Comparison of ENCODE assay signal across 8 cellular contexts in the genomic region with DNA sequence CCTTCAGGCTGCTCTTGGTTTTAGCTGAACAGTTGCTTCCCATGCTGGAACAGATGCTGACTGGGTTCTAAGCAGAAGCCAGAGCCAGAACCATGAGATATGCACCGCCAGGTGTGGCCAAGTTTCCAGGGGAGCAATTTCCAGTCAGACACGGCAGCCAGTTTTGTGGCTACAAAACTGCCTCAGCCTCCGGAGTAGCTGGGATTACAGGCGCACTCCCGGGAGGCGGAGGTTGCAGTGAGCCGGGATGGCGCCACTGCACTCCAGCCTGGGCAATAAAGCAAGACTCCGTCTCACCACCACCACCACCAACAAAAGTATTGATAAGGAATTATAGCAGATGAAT. TPM values are rescaled to one million over a fixed set of nuclear protein-coding genes. Genes with fewer than 3 reads are reported as not detected.
DNase-seq lines count a peak whose midpoint lies in the region; ATAC-seq and TF ChIP-seq lines count a peak whose summit lies in the region.

No MANE protein-coding gene starts in this region.

- H3K9me3 Mint-ChIP-seq in T-cell = no peaks in the 10 kb centered on the region

- peak overlapping the region; percentile 94 to 99 (median 95) for H3K4me3 Mint-ChIP-seq in T-cell

- ATAC-seq in T-cell (replicated peaks in 1 of 4) = no peak
- no peak for ATAC-seq in HG02840 (IDR thresholded peaks at IDR 0.05; ENCODE audit: low FRiP score, unreplicated experiment)

- POLR2A ChIA-PET in T-cell (lab: Charles Lee) = interaction anchor here in 1 of 2 donors (0.6 kb wide), 1 partner anchor 12 kb away, joined by 5 read pairs; no protein-coding TSS in a partner anchor

- H3K27me3 Mint-ChIP-seq in T-cell = no peaks in the 10 kb centered on the region

- peak; percentile 58 for DNase-seq in ACHN
- DNase-seq in GM12864 (ENCODE audit: low read depth) = no peak
- DNase-seq in T-cell = peak in 1 of 34 experiments; percentile 1
- DNase-seq in foreskin fibroblast = peak in 1 of 2 donors; percentile 37
- DNase-seq in posterior cingulate gyrus = peak in 8 of 10 donors; percentile 16 to 91 (median 46)
- no peak for DNase-seq in NCI-H1436 (lab: John Stamatoyannopoulos, UW)
- DNase-seq in GM13976 (ENCODE audit: low spot score) = no peak

- no peaks in the 10 kb centered on the region for H3K36me3 Mint-ChIP-seq in T-cell

- H3K27ac Mint-ChIP-seq in T-cell = peak overlapping the region; percentile 93

- CTCF ChIA-PET in T-cell (lab: Charles Lee) = interaction anchor here in 1 of 2 donors (0.6 kb wide), 1 partner anchor 34 kb away, joined by 3 read pairs; no protein-coding TSS in a partner anchor

- peaks cover 19 to 20% (median 19%) of the 10 kb centered on the region in 3 donors for H3K4me1 Mint-ChIP-seq in T-cell

- peak overlapping the region; percentile 76 for H3K4me3 ChIP-seq in GM12864 (ENCODE audit: low read depth, low read length)
- peak overlapping the region; percentile 69 to 96 for H3K4me3 ChIP-seq in foreskin fibroblast (ENCODE audit: low read depth in 1 of 2, low read length in 2 of 2)

- in situ Hi-C loops in ACHN (cut with HindIII; ENCODE audit: low pct_ligation_motif_present, low pct_unique_long_range_greater_than_20kb, low sequenced_read_pairs) (no loop called here), GM13976 (cut with MboI; ENCODE audit: low sequenced_read_pairs, unreplicated experiment) (no loop called here)

- TF ChIP-seq CTCF in GM12864 (IDR thresholded peaks at IDR 0.05; ENCODE audit: low read depth, low read length, missing control alignments) (no peak), foreskin fibroblast (IDR thresholded peaks at IDR 0.05; ENCODE audit: low read depth, low read length) (no peak), GM13976 (IDR thresholded peaks at IDR 0.05; ENCODE audit: borderline replicate concordance, control extremely low read depth, extremely low read depth, insufficient read depth, missing control alignments) (no peak)

- intact Hi-C loops in posterior cingulate gyrus (cut with DNase I) = loop anchor here (2.0 to 10.0 kb wide), 3 partner anchors 34 to 320 kb away; a partner anchor contains a TSS

RNA-seq across cellular contexts. Expression of a gene that starts 1.3 kb away (rescaled TPM):
- total RNA-seq in T-cell = 1 to 10 TPM; 1.8 to 4.3 (median 4.0) TPM

RNA-seq across cellular contexts. Expression of a gene that starts 33.3 kb away (rescaled TPM):
- 100 to 1,000 TPM in 2 of 5 donors, 10 to 100 TPM in 3; 85.7 to 112 (median 95.0) TPM for total RNA-seq in T-cell

RNA-seq across cellular contexts. Expression of a gene that starts 50.3 kb away (rescaled TPM):
- total RNA-seq in T-cell = 10 to 100 TPM; 18.2 to 23.8 (median 19.6) TPM

Comparison
In these comparisons a context has a peak if more than half of its experiments do, and no peak if none do; other contexts are left out.
1. DNase-seq: peak in ACHN (single experiment) and posterior cingulate gyrus (8 of 10); none in GM12864 (single experiment), NCI-H1436 (single experiment) and GM13976 (single experiment).